8 cellular contexts compared by ENCODE assay signal in the genomic region with DNA sequence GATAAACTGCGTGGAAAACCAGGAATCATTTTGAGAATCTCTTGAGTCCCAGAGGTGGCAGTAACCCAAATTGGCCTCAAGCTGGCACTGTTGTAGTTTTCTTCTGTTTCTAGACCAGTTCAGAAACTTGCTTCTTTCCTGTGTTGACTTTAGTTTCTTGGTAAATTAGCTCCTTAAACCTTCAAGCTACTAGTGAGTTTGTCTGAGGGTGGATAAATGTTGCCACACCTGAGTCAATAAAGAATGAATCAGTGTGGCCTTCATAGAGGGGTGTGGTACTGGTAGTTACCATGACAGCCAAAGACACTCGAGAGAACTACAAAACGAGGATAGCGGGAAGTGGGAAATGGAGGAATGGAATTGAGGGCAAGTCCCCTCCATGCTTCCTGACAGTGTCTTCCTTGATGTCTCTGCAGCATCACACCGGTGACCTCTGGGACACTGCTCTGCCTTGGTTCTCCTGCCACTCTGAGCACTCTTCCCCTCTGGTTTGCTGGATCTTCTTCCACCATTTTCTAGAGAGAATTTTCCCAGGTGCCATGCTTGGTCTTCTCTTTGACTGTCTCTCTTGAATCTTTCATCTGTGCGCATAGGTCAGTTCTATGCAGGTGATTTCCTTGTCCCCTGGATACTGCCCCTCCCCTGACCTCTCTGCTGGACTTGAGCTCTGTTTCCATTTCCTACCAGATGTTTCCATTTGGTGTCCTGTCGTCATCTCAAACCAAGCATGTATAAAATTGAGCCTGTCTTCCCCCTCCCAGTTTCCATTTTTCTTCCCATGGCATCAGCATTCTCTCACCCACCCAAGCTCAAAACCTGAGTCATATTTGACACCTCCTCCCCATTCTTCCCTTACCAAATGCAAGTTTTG. TPM values are rescaled to one million over a fixed set of nuclear protein-coding genes. Genes with fewer than 3 reads are reported as not detected.
DNase-seq lines count a peak whose midpoint lies in the region; ATAC-seq and TF ChIP-seq lines count a peak whose summit lies in the region.

No MANE protein-coding gene starts in this region.

- no peak overlapping the region for H3K4me3 ChIP-seq in Caco-2 (ENCODE audit: low read depth, low read length)

- no peak overlapping the region for H4K91ac ChIP-seq in H9 (ENCODE audit: insufficient read length, low read depth, low read length)

- DNase-seq in Caco-2 (peak; percentile 82 to 87), H9 (no peak), fibroblast of the conjunctiva (ENCODE audit: low read depth) (peak; percentile 54)
- DNase-seq in stimulated activated naive B cell treated with anti-CD40 and anti-IgM and Interleukin-4, amounts not matched to agents 10 μg/mL and 1 μg/mL and 100 μg/mL, for 72 hours: no peak

- H2AFZ ChIP-seq in H9 (ENCODE audit: low read length): no peak overlapping the region

- no peaks in the 10 kb centered on the region for H3K36me3 ChIP-seq in Caco-2 (ENCODE audit: control insufficient read depth, insufficient read depth, low read length)

- H3K4me1 Mint-ChIP-seq in Caco-2 (ENCODE audit: low read depth, unreplicated experiment) (peaks cover 35% of the 10 kb centered on the region), H9 (peaks cover 5 to 11% of the 10 kb centered on the region in 2 experiments)
- peaks cover 31% of the 10 kb centered on the region for H3K4me1 Mint-ChIP-seq in T-helper 1 cell treated with Interleukin-12 subunit alpha and Interleukin-12 subunit beta and Interleukin-4 antibody, amounts not matched to agents 30 μg/mL and 1 μg/mL, for 36 hours (ENCODE audit: low read depth)
- peaks cover 50 to 70% of the 10 kb centered on the region in 2 donors for H3K4me1 Mint-ChIP-seq in stimulated activated naive B cell treated with anti-CD40 and anti-IgM and Interleukin-4, amounts not matched to agents 10 μg/mL and 1 μg/mL and 100 μg/mL, for 72 hours

- no peak overlapping the region for H2BK20ac ChIP-seq in H9 (ENCODE audit: low read depth, low read length, poor library complexity, severe bottlenecking)

- H3K4me3 Mint-ChIP-seq in Caco-2 (ENCODE audit: unreplicated experiment) (peak overlapping the region; percentile 4), H9 (no peak overlapping the region)
- H3K4me3 Mint-ChIP-seq in T-helper 1 cell treated with Interleukin-12 subunit alpha and Interleukin-12 subunit beta and Interleukin-4 antibody, amounts not matched to agents 30 μg/mL and 1 μg/mL, for 36 hours: peak overlapping the region; percentile 18
- H3K4me3 Mint-ChIP-seq in stimulated activated naive B cell treated with anti-CD40 and anti-IgM and Interleukin-4, amounts not matched to agents 10 μg/mL and 1 μg/mL and 100 μg/mL, for 72 hours: peak overlapping the region in 1 of 2 donors; percentile 39

- peak; percentile 41 to 55 for ATAC-seq in stimulated activated naive B cell treated with anti-CD40 and anti-IgM and Interleukin-4, amounts not matched to agents 10 μg/mL and 1 μg/mL and 100 μg/mL, for 72 hours (replicated peaks)
- ATAC-seq in GM21367 (IDR thresholded peaks at IDR 0.05; ENCODE audit: unreplicated experiment) (no peak), GM21381 (IDR thresholded peaks at IDR 0.05; ENCODE audit: unreplicated experiment) (no peak), HG02678 (IDR thresholded peaks at IDR 0.05; ENCODE audit: unreplicated experiment) (no peak)

- no peak overlapping the region for H4K8ac ChIP-seq in H9 (replicated peaks; ENCODE audit: insufficient read length, low read depth, low read length)

- H3K9ac ChIP-seq in H9 (ENCODE audit: extremely low read depth, insufficient read length, low read length): no peak overlapping the region

- peaks cover 32% of the 10 kb centered on the region for H3K4me1 ChIP-seq in Caco-2
- H3K4me1 ChIP-seq in H9 (ENCODE audit: insufficient read depth, low read length): no peaks in the 10 kb centered on the region

- H2AK5ac ChIP-seq in H9 (ENCODE audit: insufficient read length, low read length): no peak overlapping the region

- no peak overlapping the region for H3K4ac ChIP-seq in H9 (ENCODE audit: low read depth, low read length)

- H3K79me2 ChIP-seq in H9 (ENCODE audit: insufficient read depth, low read length): no peaks in the 10 kb centered on the region

- no peak overlapping the region for H2BK15ac ChIP-seq in H9 (ENCODE audit: low read depth, low read length)

- no peak overlapping the region for H3K27ac ChIP-seq in H9 (ENCODE audit: insufficient read length, low read depth, low read length)

- H3K23me2 ChIP-seq in H9 (ENCODE audit: insufficient read length, low read depth, low read length, poor library complexity, severe bottlenecking): no peaks in the 10 kb centered on the region

- H2BK120ac ChIP-seq in H9 (ENCODE audit: low read depth, low read length, poor library complexity, severe bottlenecking): no peak overlapping the region

- CTCF ChIA-PET in Caco-2 (lab: Charles Lee): interaction anchor here (0.6 to 3.4 kb wide), 23 partner anchors 9 to 291 kb away, joined by 3 to 62 read pairs (median 4); partner anchors contain the start of genes CLCF1, GRK2, KDM2A and POLD4

- WGBS in H9 (ENCODE audit: extremely low coverage, insufficient read length, low lambda C conversion rate): no CpG with 5 or more reads among the region's 7 CpGs

- H3T11ph ChIP-seq in H9 (ENCODE audit: low read length): no peak overlapping the region

- H3K36me3 Mint-ChIP-seq in Caco-2 (ENCODE audit: insufficient read depth, unreplicated experiment): peaks cover 6% of the 10 kb centered on the region
- H3K36me3 Mint-ChIP-seq in H9 (ENCODE audit: insufficient read depth in 1 of 3, low read depth in 3 of 3): no peaks in the 10 kb centered on the region
- peaks cover under 1% of the 10 kb centered on the region for H3K36me3 Mint-ChIP-seq in T-helper 1 cell treated with Interleukin-12 subunit alpha and Interleukin-12 subunit beta and Interleukin-4 antibody, amounts not matched to agents 30 μg/mL and 1 μg/mL, for 36 hours (ENCODE audit: low read depth)
- peaks cover 3 to 10% of the 10 kb centered on the region in 2 donors for H3K36me3 Mint-ChIP-seq in stimulated activated naive B cell treated with anti-CD40 and anti-IgM and Interleukin-4, amounts not matched to agents 10 μg/mL and 1 μg/mL and 100 μg/mL, for 72 hours

- no peak overlapping the region for H3K18ac ChIP-seq in H9 (ENCODE audit: insufficient read length, low read depth, low read length)

- H3K79me1 ChIP-seq in H9 (ENCODE audit: insufficient read depth, low read depth, low read length, poor library complexity, severe bottlenecking): no peaks in the 10 kb centered on the region

- H3K23ac ChIP-seq in H9 (ENCODE audit: insufficient read length, low read depth, low read length): no peak overlapping the region

- H3K27me3 ChIP-seq in Caco-2 (replicated peaks; ENCODE audit: control insufficient read depth, insufficient read depth, low read length): no peaks in the 10 kb centered on the region
- no peaks in the 10 kb centered on the region for H3K27me3 ChIP-seq in H9 (ENCODE audit: insufficient read depth, low read length)

- H3K27me3 Mint-ChIP-seq in Caco-2 (ENCODE audit: insufficient read depth, unreplicated experiment): no peaks in the 10 kb centered on the region
- peaks cover 1% of the 10 kb centered on the region; the same call in 1 of the 2 replicates for H3K27me3 Mint-ChIP-seq in H9 (ENCODE audit: low read depth)
- H3K27me3 Mint-ChIP-seq in T-helper 1 cell treated with Interleukin-12 subunit alpha and Interleukin-12 subunit beta and Interleukin-4 antibody, amounts not matched to agents 30 μg/mL and 1 μg/mL, for 36 hours (ENCODE audit: low read depth): no peaks in the 10 kb centered on the region
- H3K27me3 Mint-ChIP-seq in stimulated activated naive B cell treated with anti-CD40 and anti-IgM and Interleukin-4, amounts not matched to agents 10 μg/mL and 1 μg/mL and 100 μg/mL, for 72 hours: no peaks in the 10 kb centered on the region

- H3K27ac Mint-ChIP-seq in Caco-2 (ENCODE audit: unreplicated experiment): peak overlapping the region; percentile 41
- no peak overlapping the region for H3K27ac Mint-ChIP-seq in H9
- peak overlapping the region; percentile 73 for H3K27ac Mint-ChIP-seq in T-helper 1 cell treated with Interleukin-12 subunit alpha and Interleukin-12 subunit beta and Interleukin-4 antibody, amounts not matched to agents 30 μg/mL and 1 μg/mL, for 36 hours
- H3K27ac Mint-ChIP-seq in stimulated activated naive B cell treated with anti-CD40 and anti-IgM and Interleukin-4, amounts not matched to agents 10 μg/mL and 1 μg/mL and 100 μg/mL, for 72 hours: peak overlapping the region; percentile 81

- POLR2A ChIA-PET in Caco-2 (lab: Charles Lee): interaction anchor here (0.6 to 1.9 kb wide), 7 partner anchors 28 to 137 kb away, joined by 3 to 11 read pairs (median 4); partner anchors contain the start of genes AIP, CLCF1, PPP1CA and SSH3

- intact Hi-C loops in Caco-2 (cut with micrococcal nuclease; ENCODE audit: unreplicated experiment): loop anchor here (1.0 kb wide), 3 partner anchors 8 to 36 kb away; no protein-coding TSS in a partner anchor

- no peak overlapping the region for H2BK12ac ChIP-seq in H9 (ENCODE audit: insufficient read length, low read depth, low read length)

- no TSS peak for BruUV-seq in Caco-2 (replicated peaks; lab: Mats Ljungman, UMichigan)

- H3K9me3 ChIP-seq in Caco-2 (no peaks in the 10 kb centered on the region), H9 (ENCODE audit: control insufficient read depth, low read depth, low read length) (no peaks in the 10 kb centered on the region)

- H3K9me3 Mint-ChIP-seq in Caco-2 (ENCODE audit: unreplicated experiment) (no peaks in the 10 kb centered on the region), H9 (no peaks in the 10 kb centered on the region; a peak in 3 of 5 replicates)
- H3K9me3 Mint-ChIP-seq in T-helper 1 cell treated with Interleukin-12 subunit alpha and Interleukin-12 subunit beta and Interleukin-4 antibody, amounts not matched to agents 30 μg/mL and 1 μg/mL, for 36 hours: no peaks in the 10 kb centered on the region
- H3K9me3 Mint-ChIP-seq in stimulated activated naive B cell treated with anti-CD40 and anti-IgM and Interleukin-4, amounts not matched to agents 10 μg/mL and 1 μg/mL and 100 μg/mL, for 72 hours: no peaks in the 10 kb centered on the region

- peak; percentile 89 to 99 for TF ChIP-seq CTCF in Caco-2 (IDR thresholded peaks at IDR 0.05; ENCODE audit: insufficient read depth in 1 of 2, low read depth in 1 of 2, low read length in 1 of 2, severe bottlenecking in 1 of 2, unreplicated experiment in 1 of 2)
- peak; percentile 86 for TF ChIP-seq CTCF in H9 (conservative IDR thresholded peaks at IDR 0.05)

- H3K14ac ChIP-seq in H9 (ENCODE audit: insufficient read depth, low read length): no peak overlapping the region

- no peak overlapping the region for H3K4me2 ChIP-seq in H9 (ENCODE audit: insufficient read depth, insufficient read length, low read length)

- H3K56ac ChIP-seq in H9 (ENCODE audit: insufficient read length, low read depth, low read length): no peak overlapping the region

- H2BK5ac ChIP-seq in H9 (ENCODE audit: insufficient read length, low read length): no peak overlapping the region

- no peaks in the 10 kb centered on the region for H4K20me1 ChIP-seq in H9 (ENCODE audit: control insufficient read depth, insufficient read depth, insufficient read length)

- no peak overlapping the region for H4K5ac ChIP-seq in H9 (ENCODE audit: insufficient read length, low read depth, low read length)

RNA-seq across cellular contexts. Expression of gene POLD4, which starts 7.2 kb away (rescaled TPM):
- 29.8 and 30.8 TPM in 2 replicates for total RNA-seq in Caco-2 (2022)
- total RNA-seq in H9 (2021): 19.5 and 22.3 TPM in 2 replicates

RNA-seq across cellular contexts. Expression of gene CLCF1, which starts 27.2 kb away (rescaled TPM):
- 4.5 and 5.8 TPM in 2 replicates for total RNA-seq in Caco-2 (2022)
- 1.6 and 2.1 TPM in 2 replicates for total RNA-seq in H9 (2021)

RNA-seq across cellular contexts. Expression of gene SSH3, which starts 42.9 kb away (rescaled TPM):
- total RNA-seq in Caco-2 (2022) (81.2 and 89.6 TPM in 2 replicates), H9 (2021) (42.2 and 44.2 TPM in 2 replicates)

RNA-seq across cellular contexts. Expression of gene RAD9A, which starts 45.6 kb away (rescaled TPM):
- 55.1 and 63.5 TPM in 2 replicates for total RNA-seq in Caco-2 (2022)
- total RNA-seq in H9 (2021): 20.9 and 23.8 TPM in 2 replicates

RNA-seq across cellular contexts. Expression of gene PPP1CA, which starts 55.5 kb away (rescaled TPM):
- total RNA-seq in Caco-2 (2022) (384 and 389 TPM in 2 replicates), H9 (2021) (205 and 214 TPM in 2 replicates)

Comparison
In these comparisons a context has a peak if more than half of its experiments do, and no peak if none do; other contexts are left out.
1. DNase-seq: peak in Caco-2 (2 of 2) and fibroblast of the conjunctiva (single experiment); none in H9 (single experiment) and stimulated activated naive B cell treated with anti-CD40 and anti-IgM and Interleukin-4, amounts not matched to agents 10 μg/mL and 1 μg/mL and 100 μg/mL, for 72 hours (single experiment).
2. H3K27ac Mint-ChIP-seq: peak in Caco-2 (single experiment), T-helper 1 cell treated with Interleukin-12 subunit alpha and Interleukin-12 subunit beta and Interleukin-4 antibody, amounts not matched to agents 30 μg/mL and 1 μg/mL, for 36 hours (single experiment) and stimulated activated naive B cell treated with anti-CD40 and anti-IgM and Interleukin-4, amounts not matched to agents 10 μg/mL and 1 μg/mL and 100 μg/mL, for 72 hours (single experiment); none in H9 (0 of 3).
3. H3K4me3 Mint-ChIP-seq: peak in Caco-2 (single experiment) and T-helper 1 cell treated with Interleukin-12 subunit alpha and Interleukin-12 subunit beta and Interleukin-4 antibody, amounts not matched to agents 30 μg/mL and 1 μg/mL, for 36 hours (single experiment); none in H9 (0 of 2).
4. ATAC-seq: peak in stimulated activated naive B cell treated with anti-CD40 and anti-IgM and Interleukin-4, amounts not matched to agents 10 μg/mL and 1 μg/mL and 100 μg/mL, for 72 hours (2 of 2); none in GM21367 (single experiment), GM21381 (single experiment) and HG02678 (single experiment).